11 cellular contexts compared by ENCODE assay signal in genomic region chr16:67767953-67768352, GRCh38. TPM values are rescaled to one million over a fixed set of nuclear protein-coding genes. Genes with fewer than 3 reads are reported as not detected.
DNase-seq lines count a peak whose midpoint lies in the region; ATAC-seq lines count a peak whose summit lies in the region.
"Had no signal": no experiment of that assay in that cellular context is flagged by ENCODE, and none has a peak within 500 bp of the region (broad histone marks: within the 10 kb centered on the region; RNA-seq: fewer than 3 reads in every experiment).

No MANE protein-coding gene starts in this region.

- no peak overlapping the region for H3K18ac ChIP-seq in trophoblast cell (ENCODE audit: low read length)

- H3K4me1 ChIP-seq in adipocyte (ENCODE audit: control insufficient read depth, insufficient read depth, low read length): no peaks in the 10 kb centered on the region
- H3K4me1 ChIP-seq in trophoblast cell (ENCODE audit: control insufficient read depth in 1 of 2, insufficient read depth in 2 of 2, low read length in 2 of 2): peaks cover 13 to 18% of the 10 kb centered on the region in 2 experiments

- H3K9me3 ChIP-seq in adipocyte (ENCODE audit: control insufficient read depth, low read length) (no peaks in the 10 kb centered on the region), trophoblast cell (ENCODE audit: insufficient read depth, low read depth, low read length) (no peaks in the 10 kb centered on the region)
- H3K9me3 ChIP-seq: testis had no signal

- no peak overlapping the region for H4K8ac ChIP-seq in trophoblast cell (ENCODE audit: low read depth, low read length)

- peaks cover 2% of the 10 kb centered on the region for H3K4me1 Mint-ChIP-seq in stimulated activated effector memory CD8-positive, alpha-beta T cell treated with anti-CD3 and anti-CD28 coated beads, Interleukin-12 subunit alpha, Interleukin-12 subunit beta, amount 100 ng/mL, for 72 hours

- peaks cover 3% of the 10 kb centered on the region for H3K36me3 ChIP-seq in adipocyte (ENCODE audit: control insufficient read depth, insufficient read depth, low read length, severe bottlenecking)
- H3K36me3 ChIP-seq in trophoblast cell (ENCODE audit: control insufficient read depth in 1 of 2, insufficient read depth in 2 of 2, low read length in 2 of 2): peaks cover 3 to 8% of the 10 kb centered on the region in 2 experiments

- no peak overlapping the region for H4K12ac ChIP-seq in trophoblast cell (ENCODE audit: low read depth, low read length)

- no peak overlapping the region for H2BK5ac ChIP-seq in trophoblast cell (ENCODE audit: low read depth, low read length, poor library complexity)

- H2AK5ac ChIP-seq in trophoblast cell (ENCODE audit: low read length): no peak overlapping the region

- H3K4me2 ChIP-seq in trophoblast cell (ENCODE audit: low read length): no peak overlapping the region

- no peak overlapping the region for H3K23ac ChIP-seq in trophoblast cell (ENCODE audit: low read length)

- no peak overlapping the region for H3K4ac ChIP-seq in trophoblast cell (ENCODE audit: low read depth, low read length)

- no peak overlapping the region for H2BK120ac ChIP-seq in trophoblast cell (ENCODE audit: insufficient read depth, low read length, poor library complexity)

- H3K27ac ChIP-seq in trophoblast cell (ENCODE audit: low read depth, low read length): no peak overlapping the region
- H3K27ac ChIP-seq: testis had no signal

- DNase-seq in HCEC 1CT (peak; percentile 86), adipocyte (ENCODE audit: low read depth) (peak; percentile 66), fibroblast of peridontal ligament (ENCODE audit: extremely low read depth) (peak; percentile 70), trophoblast cell (no peak)
- DNase-seq in stimulated activated effector memory CD8-positive, alpha-beta T cell treated with anti-CD3 and anti-CD28 coated beads, Interleukin-12 subunit alpha, Interleukin-12 subunit beta, amount 100 ng/mL, for 72 hours (ENCODE audit: low spot score in 2 of 2): no peak
- DNase-seq: effector CD8-positive, alpha-beta T cell; NCI-H2171 treated with DMSO at 0.1 percent for 48 hours; small intestine; testis had no signal

- H3K4me3 ChIP-seq in adipocyte (ENCODE audit: low read length) (no peak overlapping the region), trophoblast cell (ENCODE audit: low read depth, low read length) (no peak overlapping the region)
- H3K4me3 ChIP-seq: testis had no signal

- H2BK12ac ChIP-seq in trophoblast cell (ENCODE audit: low read length): no peak overlapping the region

- peaks cover 5% of the 10 kb centered on the region for H3K79me1 ChIP-seq in trophoblast cell (ENCODE audit: low read length)

- H3K36me3 Mint-ChIP-seq in stimulated activated effector memory CD8-positive, alpha-beta T cell treated with anti-CD3 and anti-CD28 coated beads, Interleukin-12 subunit alpha, Interleukin-12 subunit beta, amount 100 ng/mL, for 72 hours: peaks cover 38% of the 10 kb centered on the region

- no CpG with 5 or more reads among the region's 7 CpGs for WGBS in trophoblast cell (ENCODE audit: extremely low coverage, insufficient coverage, insufficient read length)

- H3K9ac ChIP-seq in adipocyte (ENCODE audit: low read length) (no peak overlapping the region), trophoblast cell (ENCODE audit: low read length) (no peak overlapping the region)

- no peaks in the 10 kb centered on the region for H3K9me3 Mint-ChIP-seq in stimulated activated effector memory CD8-positive, alpha-beta T cell treated with anti-CD3 and anti-CD28 coated beads, Interleukin-12 subunit alpha, Interleukin-12 subunit beta, amount 100 ng/mL, for 72 hours

- H4K91ac ChIP-seq in trophoblast cell (ENCODE audit: low read depth, low read length): no peak overlapping the region

- H3K4me3 Mint-ChIP-seq in stimulated activated effector memory CD8-positive, alpha-beta T cell treated with anti-CD3 and anti-CD28 coated beads, Interleukin-12 subunit alpha, Interleukin-12 subunit beta, amount 100 ng/mL, for 72 hours: no peak overlapping the region

- peak; percentile 31 for ATAC-seq in stimulated activated effector memory CD8-positive, alpha-beta T cell treated with anti-CD3 and anti-CD28 coated beads, Interleukin-12 subunit alpha, Interleukin-12 subunit beta, amount 100 ng/mL, for 72 hours
- ATAC-seq in GM18517 (IDR thresholded peaks at IDR 0.05; ENCODE audit: unreplicated experiment) (no peak), HG03432 (IDR thresholded peaks at IDR 0.05; ENCODE audit: unreplicated experiment) (no peak)

- H3K14ac ChIP-seq in trophoblast cell (ENCODE audit: low read length): no peak overlapping the region

- H2AFZ ChIP-seq in trophoblast cell (ENCODE audit: insufficient read depth, low read length, poor library complexity): no peak overlapping the region

- H3K27me3 ChIP-seq in adipocyte (replicated peaks; ENCODE audit: control insufficient read depth, insufficient read depth, low read length): no peaks in the 10 kb centered on the region
- H3K27me3 ChIP-seq in trophoblast cell (ENCODE audit: insufficient read depth, low read length): no peaks in the 10 kb centered on the region
- H3K27me3 ChIP-seq: testis had no signal

- H3K79me2 ChIP-seq in trophoblast cell (ENCODE audit: control insufficient read depth, insufficient read depth, low read length, poor library complexity): no peaks in the 10 kb centered on the region

- H3K27ac Mint-ChIP-seq in stimulated activated effector memory CD8-positive, alpha-beta T cell treated with anti-CD3 and anti-CD28 coated beads, Interleukin-12 subunit alpha, Interleukin-12 subunit beta, amount 100 ng/mL, for 72 hours: no peak overlapping the region

RNA-seq across cellular contexts. Expression of gene RANBP10, which starts 38.4 kb away (rescaled TPM):
- 17.3 and 17.4 TPM in 2 replicates for polyA plus RNA-seq in trophoblast cell (2013)

RNA-seq across cellular contexts. Expression of gene TSNAXIP1, which starts 38.7 kb away (rescaled TPM):
- polyA plus RNA-seq in trophoblast cell (2013): 0.37 and 0.49 TPM in 2 replicates

RNA-seq across cellular contexts. Expression of gene GFOD2, which starts 48.8 kb away (rescaled TPM):
- 14.0 and 14.3 TPM in 2 replicates for polyA plus RNA-seq in trophoblast cell (2013)

Comparison
In these comparisons a context has a peak if more than half of its experiments do, and no peak if none do; other contexts are left out.
1. DNase-seq: peak in HCEC 1CT (single experiment), adipocyte (single experiment) and fibroblast of peridontal ligament (single experiment); none in stimulated activated effector memory CD8-positive, alpha-beta T cell treated with anti-CD3 and anti-CD28 coated beads, Interleukin-12 subunit alpha, Interleukin-12 subunit beta, amount 100 ng/mL, for 72 hours (0 of 2) and trophoblast cell (0 of 2).